In genomic region chr1:153679337-153680119, GRCh38 we compare ENCODE assay signal across 6 cellular contexts. TPM values are rescaled to one million over a fixed set of nuclear protein-coding genes. Genes with fewer than 3 reads are reported as not detected.
DNase-seq lines count a peak whose midpoint lies in the region; ATAC-seq, FAIRE-seq and TF ChIP-seq lines count a peak whose summit lies in the region.

No MANE protein-coding gene starts in this region.

- H3K4me1 Mint-ChIP-seq in CD4-positive, alpha-beta memory T cell: peaks cover 13 to 21% (median 15%) of the 10 kb centered on the region in 4 donors
- H3K4me1 Mint-ChIP-seq in WTC11: peaks cover 18% of the 10 kb centered on the region

- H3K36me3 Mint-ChIP-seq in CD4-positive, alpha-beta memory T cell: no peaks in the 10 kb centered on the region
- peaks cover 7% of the 10 kb centered on the region; the same call in 1 of the 2 replicates for H3K36me3 Mint-ChIP-seq in WTC11

- FAIRE-seq in HTR-8/SVneo (lab: Jason Lieb, UNC): no peak

- no peak overlapping the region for H3K27ac ChIP-seq in CD4-positive, alpha-beta memory T cell (ENCODE audit: low read depth, low read length)
- peak overlapping the region; percentile 84 to 86 for H3K27ac ChIP-seq in tibial artery

- peak overlapping the region in 4 of 7 donors; percentile 2 to 74 (median 47) for H3K27ac Mint-ChIP-seq in CD4-positive, alpha-beta memory T cell
- H3K27ac Mint-ChIP-seq in WTC11: no peak overlapping the region

- no peaks in the 10 kb centered on the region for H3K36me3 ChIP-seq in CD4-positive, alpha-beta memory T cell (ENCODE audit: insufficient read depth, low read length)
- H3K36me3 ChIP-seq in tibial artery: peaks cover 0 to 13% (median 4%) of the 10 kb centered on the region in 3 donors

- H3K4me3 Mint-ChIP-seq in CD4-positive, alpha-beta memory T cell: peak overlapping the region; percentile 60 to 91 (median 82)
- peak overlapping the region; percentile 87 for H3K4me3 Mint-ChIP-seq in WTC11

- TF ChIP-seq CTCF in WTC11 (IDR thresholded peaks at IDR 0.05): no peak
- TF ChIP-seq CTCF in tibial artery (IDR thresholded peaks at IDR 0.05): peak; percentile 40 to 44

- H3K27me3 ChIP-seq in CD4-positive, alpha-beta memory T cell (ENCODE audit: insufficient read depth, low read length): peaks cover 32% of the 10 kb centered on the region
- H3K27me3 ChIP-seq in tibial artery: no peaks in the 10 kb centered on the region

- peaks cover 27% of the 10 kb centered on the region for H3K4me1 ChIP-seq in CD4-positive, alpha-beta memory T cell (ENCODE audit: insufficient read depth, low read length)
- peaks cover 0 to 37% (median 15%) of the 10 kb centered on the region in 4 donors for H3K4me1 ChIP-seq in tibial artery

- POLR2A ChIA-PET in CD4-positive, alpha-beta memory T cell (lab: Charles Lee; ENCODE audit: partially characterized antibody): no interaction called here
- POLR2A ChIA-PET in WTC11 (lab: Charles Lee): interaction anchor here (0.7 to 2.2 kb wide), 7 partner anchors 15 to 104 kb away, joined by 3 to 10 read pairs (median 3); partner anchors contain the start of genes INTS3 and SLC27A3

- intact Hi-C loops in CD4-positive, alpha-beta memory T cell (cut with micrococcal nuclease): loop anchor here (2.0 kb wide), 1 partner anchor 21 kb away; the partner anchor contains the start of gene SNAPIN
- intact Hi-C loops in left ventricle myocardium superior (cut with micrococcal nuclease) (loop anchor here (5.0 kb wide), 1 partner anchor 93 kb away; no protein-coding TSS in a partner anchor), tibial artery (cut with DNase I; ENCODE audit: low total_unique reads) (loop anchor here (2.0 to 10.0 kb wide), 4 partner anchors 68 to 305 kb away; partner anchors contain the start of genes DENND4B and RAB13)

- peak overlapping the region; percentile 29 to 48 for H3K4me3 ChIP-seq in CD4-positive, alpha-beta memory T cell (ENCODE audit: low read length in 2 of 2)
- peak overlapping the region; percentile 68 to 76 for H3K4me3 ChIP-seq in tibial artery

- peaks cover 28 to 38% of the 10 kb centered on the region in 2 donors for H3K27me3 Mint-ChIP-seq in CD4-positive, alpha-beta memory T cell
- H3K27me3 Mint-ChIP-seq in WTC11 (ENCODE audit: low read depth): peaks cover 24% of the 10 kb centered on the region

- CTCF ChIA-PET in CD4-positive, alpha-beta memory T cell (lab: Charles Lee; ENCODE audit: partially characterized antibody): interaction anchor here (1.1 to 4.4 kb wide), 4 partner anchors 33 to 307 kb away, joined by 3 to 29 read pairs (median 8); partner anchors contain the start of gene RAB13
- CTCF ChIA-PET in WTC11 (lab: Charles Lee): interaction anchor here (0.6 to 4.7 kb wide), 27 partner anchors 12 to 324 kb away, joined by 3 to 52 read pairs (median 6); partner anchors contain the start of genes CHTOP, INTS3, RAB13 and S100A13

- no peaks in the 10 kb centered on the region for H3K9me3 Mint-ChIP-seq in CD4-positive, alpha-beta memory T cell
- H3K9me3 Mint-ChIP-seq in WTC11: no peaks in the 10 kb centered on the region

- peak in 3 of 5 donors; percentile 22 to 40 (median 29) for DNase-seq in CD4-positive, alpha-beta memory T cell
- DNase-seq in WTC11 (ENCODE audit: low spot score): peak; percentile 30
- peak; percentile 46 for DNase-seq in left ventricle myocardium superior
- no peak for DNase-seq in tibial artery
- no peak for DNase-seq in HTR-8/SVneo (ENCODE audit: insufficient read length, low spot score)
- no peak for DNase-seq in AG08396 (ENCODE audit: low spot score)

- H3K9me3 ChIP-seq in CD4-positive, alpha-beta memory T cell (ENCODE audit: control insufficient read depth in 1 of 2, low read length in 2 of 2): no peaks in the 10 kb centered on the region
- no peaks in the 10 kb centered on the region for H3K9me3 ChIP-seq in tibial artery

- peak; percentile 20 for ATAC-seq in WTC11
- peak; percentile 46 for ATAC-seq in left ventricle myocardium superior

TF ChIP-seq in WTC11, 78 proteins besides CTCF, POLR2A, EP300 and RAD21 (continues in another document):
- TF ChIP-seq SMAD3 (CRISPR knock-in tag; IDR thresholded peaks at IDR 0.05; ENCODE audit: borderline replicate concordance): no peak
- no peak for TF ChIP-seq ELF4 (CRISPR knock-in tag; IDR thresholded peaks at IDR 0.05; ENCODE audit: low read depth)
- TF ChIP-seq NFE2L1 (CRISPR knock-in tag; IDR thresholded peaks at IDR 0.05): no peak
- no peak for TF ChIP-seq ZNF425 (CRISPR knock-in tag; conservative IDR thresholded peaks at IDR 0.05)
- TF ChIP-seq JUN (CRISPR knock-in tag; IDR thresholded peaks at IDR 0.05): no peak
- no peak for TF ChIP-seq ZBTB43 (CRISPR knock-in tag; IDR thresholded peaks at IDR 0.05)
- TF ChIP-seq OVOL2 (CRISPR knock-in tag; IDR thresholded peaks at IDR 0.05; ENCODE audit: borderline replicate concordance): no peak
- 0 out of 2 replicates have a peak, but pooled peaks have one; percentile 38 for TF ChIP-seq ZBTB21 (CRISPR knock-in tag; IDR thresholded peaks at IDR 0.05; ENCODE audit: borderline replicate concordance)
- TF ChIP-seq GABPB1 (CRISPR knock-in tag; IDR thresholded peaks at IDR 0.05): no peak
- TF ChIP-seq PRDM15 (CRISPR knock-in tag; IDR thresholded peaks at IDR 0.05): 0 out of 2 replicates have a peak, but pooled peaks have one; percentile 46
- no peak for TF ChIP-seq IRF2 (CRISPR knock-in tag; IDR thresholded peaks at IDR 0.05; ENCODE audit: borderline replicate concordance, low read depth)

RNA-seq across cellular contexts. Expression of gene NPR1, which starts 1.0 kb away (rescaled TPM):
- not detected for total RNA-seq in CD4-positive, alpha-beta memory T cell
- polyA plus RNA-seq in CD4-positive, alpha-beta memory T cell: not detected
- total RNA-seq in WTC11 (2021): 13.2 to 16.5 TPM (median 15.9 TPM) in 3 replicates
- total RNA-seq in left ventricle myocardium superior: 10.5 TPM

RNA-seq across cellular contexts. Expression of gene ILF2, which starts 8.7 kb away (rescaled TPM):
- total RNA-seq in CD4-positive, alpha-beta memory T cell: 10 to 100 TPM; 82.3 to 87.8 TPM
- 100 to 1,000 TPM; 136 to 200 TPM for polyA plus RNA-seq in CD4-positive, alpha-beta memory T cell
- 311 to 337 TPM (median 313 TPM) in 3 replicates for total RNA-seq in WTC11 (2021)
- 56.9 TPM for total RNA-seq in left ventricle myocardium superior

RNA-seq across cellular contexts. Expression of gene SNAPIN, which starts 21.0 kb away (rescaled TPM):
- 10 to 100 TPM; 26.4 to 28.2 TPM for total RNA-seq in CD4-positive, alpha-beta memory T cell
- 10 to 100 TPM; 74.4 to 85.6 TPM for polyA plus RNA-seq in CD4-positive, alpha-beta memory T cell
- total RNA-seq in WTC11 (2021) (23.4 to 29.9 TPM (median 26.7 TPM) in 3 replicates), left ventricle myocardium superior (60.1 TPM)

RNA-seq across cellular contexts. Expression of gene CHTOP, which starts 45.7 kb away (rescaled TPM):
- 100 to 1,000 TPM; 144 to 149 TPM for total RNA-seq in CD4-positive, alpha-beta memory T cell
- polyA plus RNA-seq in CD4-positive, alpha-beta memory T cell: 10 to 100 TPM; 42.2 to 75.5 TPM
- 101 to 105 TPM (median 104 TPM) in 3 replicates for total RNA-seq in WTC11 (2021)
- total RNA-seq in left ventricle myocardium superior: 73.3 TPM

RNA-seq across cellular contexts. Expression of gene INTS3, which starts 48.3 kb away (rescaled TPM):
- 10 to 100 TPM; 49.1 to 53.0 TPM for total RNA-seq in CD4-positive, alpha-beta memory T cell
- polyA plus RNA-seq in CD4-positive, alpha-beta memory T cell: 10 to 100 TPM in 1 of 2 donors, 1 to 10 TPM in 1; 8.1 to 12.5 TPM
- 66.8 to 71.3 TPM (median 70.5 TPM) in 3 replicates for total RNA-seq in WTC11 (2021)
- total RNA-seq in left ventricle myocardium superior: 35.5 TPM

Comparison
In these comparisons a context has a peak if more than half of its experiments do, and no peak if none do; other contexts are left out.
1. DNase-seq: peak in CD4-positive, alpha-beta memory T cell (3 of 5), WTC11 (single experiment) and left ventricle myocardium superior (single experiment); none in tibial artery (0 of 2), HTR-8/SVneo (single experiment) and AG08396 (single experiment).
2. RNA of gene NPR1, which starts 1.0 kb away (total RNA-seq): 13.2 to 16.5 TPM in WTC11 and 10.5 TPM in left ventricle myocardium superior (single experiment); not detected in CD4-positive, alpha-beta memory T cell; every median in the first group is over 10 times any median in the second.